In the genomic region with DNA sequence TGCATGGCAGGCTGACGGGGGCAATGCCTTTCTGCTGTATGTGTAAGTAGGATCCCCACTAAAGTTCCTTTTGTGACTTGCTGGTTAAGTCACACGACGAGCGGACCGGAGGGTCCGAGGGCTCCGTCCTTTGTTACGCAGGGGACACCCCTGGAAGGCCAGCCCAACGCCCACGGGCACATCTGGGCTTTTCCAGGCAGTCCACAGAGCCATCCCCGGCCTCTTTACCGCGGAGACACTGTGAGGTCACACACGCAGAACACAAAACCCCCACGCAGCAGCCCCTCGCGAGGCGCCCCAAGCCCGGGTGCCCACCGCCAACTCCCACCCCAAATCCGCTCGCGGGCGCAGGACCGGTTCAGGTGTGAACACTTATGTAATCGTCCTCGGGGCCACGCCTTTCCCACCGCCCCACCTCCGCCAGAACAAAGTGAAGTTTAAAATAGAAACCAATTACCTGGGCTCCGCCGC, we compare ENCODE assay signal across 8 cellular contexts. TPM values are rescaled to one million over a fixed set of nuclear protein-coding genes. Genes with fewer than 3 reads are reported as not detected.
DNase-seq lines count a peak whose midpoint lies in the region; ATAC-seq and TF ChIP-seq lines count a peak whose summit lies in the region.

No MANE protein-coding gene starts in this region.

- peak overlapping the region; percentile 90 for H3K4me3 Mint-ChIP-seq in WTC11
- H3K4me3 Mint-ChIP-seq in effector memory CD8-positive, alpha-beta T cell, result peak overlapping the region; percentile 87 to 90

- intact Hi-C loops in upper lobe of right lung (cut with DNase I), result no loop called here

- POLR2A ChIA-PET in WTC11 (lab: Charles Lee), result interaction anchor here (0.8 to 0.9 kb wide), 2 partner anchors 9 to 30 kb away, joined by 3 to 4 read pairs; no protein-coding TSS in a partner anchor

- peak overlapping the region; percentile 78 to 86 for H3K9ac ChIP-seq in mucosa of rectum (ENCODE audit: low read depth in 1 of 2, low read length in 2 of 2)

- CTCF ChIA-PET in WTC11 (lab: Charles Lee), result interaction anchor here (0.8 to 1.0 kb wide), 3 partner anchors 9 to 168 kb away, joined by 3 to 6 read pairs (median 3); no protein-coding TSS in a partner anchor

- TF ChIP-seq CTCF in WTC11 (IDR thresholded peaks at IDR 0.05) (no peak), upper lobe of right lung (IDR thresholded peaks at IDR 0.05) (no peak)

- H3K27me3 ChIP-seq in mucosa of rectum (ENCODE audit: control insufficient read depth in 2 of 2, insufficient read depth in 2 of 2, low read length in 2 of 2), result no peaks in the 10 kb centered on the region
- no peaks in the 10 kb centered on the region for H3K27me3 ChIP-seq in upper lobe of right lung

- peaks cover 56% of the 10 kb centered on the region for H3K4me1 Mint-ChIP-seq in WTC11
- H3K4me1 Mint-ChIP-seq in effector memory CD8-positive, alpha-beta T cell (ENCODE audit: low read depth in 2 of 2), result peaks cover 25 to 32% of the 10 kb centered on the region in 2 donors

- H3K27ac ChIP-seq in mucosa of rectum (ENCODE audit: low read depth in 2 of 2, low read length in 2 of 2) (peak overlapping the region; percentile 65 to 70), upper lobe of right lung (peak overlapping the region; percentile 65)

- peaks cover 53% of the 10 kb centered on the region for H3K27me3 Mint-ChIP-seq in WTC11 (ENCODE audit: low read depth)
- peaks cover 80 to 82% of the 10 kb centered on the region in 2 donors for H3K27me3 Mint-ChIP-seq in effector memory CD8-positive, alpha-beta T cell

- ATAC-seq in WTC11 (no peak), upper lobe of right lung (peak; percentile 26)
- ATAC-seq in effector memory CD8-positive, alpha-beta T cell (replicated peaks), result peak; percentile 52

- H3K36me3 Mint-ChIP-seq in WTC11, result no peaks in the 10 kb centered on the region
- H3K36me3 Mint-ChIP-seq in effector memory CD8-positive, alpha-beta T cell (ENCODE audit: insufficient read depth), result peaks cover 14% of the 10 kb centered on the region

- DNase-seq in CD1c-positive myeloid dendritic cell (ENCODE audit: extremely low spot score) (peak; percentile 70), HPDE6-E6E7 (ENCODE audit: extremely low spot score) (peak; percentile 62), WTC11 (ENCODE audit: low spot score) (peak; percentile 50), upper lobe of right lung (peak; percentile 87), NCI-H1092 (lab: John Stamatoyannopoulos, UW) (no peak), 8988T (no peak)
- peak in 2 of 3 experiments; percentile 52 to 56 for DNase-seq in effector memory CD8-positive, alpha-beta T cell

- H3K36me3 ChIP-seq in mucosa of rectum (ENCODE audit: control insufficient read depth in 2 of 2, insufficient read depth in 2 of 2, low read length in 2 of 2) (no peaks in the 10 kb centered on the region), upper lobe of right lung (no peaks in the 10 kb centered on the region)

- H3K4me3 ChIP-seq in mucosa of rectum (ENCODE audit: low read length in 2 of 2) (peak overlapping the region; percentile 79 to 83), upper lobe of right lung (peak overlapping the region; percentile 84)

- H3K4me1 ChIP-seq in mucosa of rectum (ENCODE audit: control insufficient read depth in 2 of 2, insufficient read depth in 2 of 2, low read length in 2 of 2) (peaks cover 17 to 20% of the 10 kb centered on the region in 2 donors), upper lobe of right lung (no peaks in the 10 kb centered on the region)

- H3K9me3 ChIP-seq in mucosa of rectum (ENCODE audit: control insufficient read depth in 2 of 2, low read length in 2 of 2) (no peaks in the 10 kb centered on the region), upper lobe of right lung (no peaks in the 10 kb centered on the region)

- H3K9me3 Mint-ChIP-seq in WTC11, result no peaks in the 10 kb centered on the region
- no peaks in the 10 kb centered on the region for H3K9me3 Mint-ChIP-seq in effector memory CD8-positive, alpha-beta T cell

- H3K27ac Mint-ChIP-seq in WTC11, result peak overlapping the region; percentile 74
- H3K27ac Mint-ChIP-seq in effector memory CD8-positive, alpha-beta T cell, result peak overlapping the region in 1 of 2 donors; percentile 90

TF ChIP-seq in WTC11, 78 proteins besides CTCF, POLR2A, EP300 and RAD21:
- no peak for TF ChIP-seq PRRX2 (CRISPR knock-in tag; IDR thresholded peaks at IDR 0.05)
- TF ChIP-seq, protein P1, sequence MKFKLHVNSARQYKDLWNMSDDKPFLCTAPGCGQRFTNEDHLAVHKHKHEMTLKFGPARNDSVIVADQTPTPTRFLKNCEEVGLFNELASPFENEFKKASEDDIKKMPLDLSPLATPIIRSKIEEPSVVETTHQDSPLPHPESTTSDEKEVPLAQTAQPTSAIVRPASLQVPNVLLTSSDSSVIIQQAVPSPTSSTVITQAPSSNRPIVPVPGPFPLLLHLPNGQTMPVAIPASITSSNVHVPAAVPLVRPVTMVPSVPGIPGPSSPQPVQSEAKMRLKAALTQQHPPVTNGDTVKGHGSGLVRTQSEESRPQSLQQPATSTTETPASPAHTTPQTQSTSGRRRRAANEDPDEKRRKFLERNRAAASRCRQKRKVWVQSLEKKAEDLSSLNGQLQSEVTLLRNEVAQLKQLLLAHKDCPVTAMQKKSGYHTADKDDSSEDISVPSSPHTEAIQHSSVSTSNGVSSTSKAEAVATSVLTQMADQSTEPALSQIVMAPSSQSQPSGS (CRISPR knock-in tag; IDR thresholded peaks at IDR 0.05; ENCODE audit: borderline replicate concordance, low read depth), result no peak; the same call in 1 of the 2 replicates
- 0 out of 2 replicates have a peak, but pooled peaks have one; percentile 32 for TF ChIP-seq FOXK1 (CRISPR knock-in tag; IDR thresholded peaks at IDR 0.05)
- TF ChIP-seq ZNF671 (CRISPR knock-in tag; IDR thresholded peaks at IDR 0.05), result no peak

RNA-seq across cellular contexts. Expression of a gene that starts 4.3 kb away (rescaled TPM):
- 47.3 to 58.6 TPM (median 50.1 TPM) in 3 replicates for total RNA-seq in WTC11 (2021)
- total RNA-seq in upper lobe of right lung, result 28.0 TPM

Comparison
In these comparisons a context has a peak if more than half of its experiments do, and no peak if none do; other contexts are left out.
1. DNase-seq: peak in CD1c-positive myeloid dendritic cell (single experiment), HPDE6-E6E7 (single experiment), WTC11 (single experiment), effector memory CD8-positive, alpha-beta T cell (2 of 3) and upper lobe of right lung (single experiment); none in NCI-H1092 (single experiment) and 8988T (single experiment).